23 cellular contexts compared by ENCODE assay signal in the genomic region with DNA sequence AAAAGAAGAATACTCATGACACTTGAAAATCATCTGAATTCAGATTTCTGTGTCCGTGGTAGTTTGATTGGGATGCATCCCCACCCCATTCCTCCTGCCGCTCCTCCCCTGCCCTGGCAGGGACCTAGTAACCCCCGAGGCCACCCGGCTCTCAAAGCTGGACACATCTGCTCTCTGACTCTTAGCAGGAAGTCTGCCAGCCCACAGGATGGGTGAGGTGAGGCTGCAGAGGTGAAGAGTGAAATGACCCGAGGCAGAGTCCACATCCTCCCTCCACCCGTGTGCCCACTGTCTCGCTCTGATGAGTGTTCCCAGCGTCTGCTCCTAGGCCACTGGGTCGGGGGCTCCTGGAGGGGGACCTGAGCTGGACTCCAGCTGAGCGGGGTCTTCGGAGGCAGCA.
DNase-seq lines count a peak whose midpoint lies in the region; TF ChIP-seq lines count a peak whose summit lies in the region.
"Had no signal": no experiment of that assay in that cellular context is flagged by ENCODE, and none has a peak within 500 bp of the region (broad histone marks: within the 10 kb centered on the region; RNA-seq: fewer than 3 reads in every experiment).

No MANE protein-coding gene starts in this region.

- peak overlapping the region; percentile 84 for H3K18ac ChIP-seq in neuronal stem cell (ENCODE audit: low read length)

- H2AFZ ChIP-seq in neuronal stem cell (ENCODE audit: low read length), result no peak overlapping the region

- no peak overlapping the region for H3K14ac ChIP-seq in neuronal stem cell (ENCODE audit: low read length)

- TF ChIP-seq CTCF in WERI-Rb-1 (IDR thresholded peaks at IDR 0.05; ENCODE audit: low read depth, low read length) (no peak), Peyer's patch (IDR thresholded peaks at IDR 0.05) (no peak), brain microvascular endothelial cell (IDR thresholded peaks at IDR 0.05; ENCODE audit: low read depth, low read length, missing control alignments) (no peak)

- H4K8ac ChIP-seq in neuronal stem cell (ENCODE audit: low read depth, low read length), result no peak overlapping the region

- in situ Hi-C loops in brain microvascular endothelial cell (cut with HindIII; ENCODE audit: low pct_ligation_motif_present, low sequenced_read_pairs), result no loop called here

- H2AK5ac ChIP-seq in neuronal stem cell (ENCODE audit: low read depth, low read length), result peak overlapping the region; percentile 81

- H3K9me3 ChIP-seq in WERI-Rb-1 (ENCODE audit: severe bottlenecking), result no peaks in the 10 kb centered on the region
- no peaks in the 10 kb centered on the region for H3K9me3 ChIP-seq in neuronal stem cell (replicated peaks in 1 of 2; ENCODE audit: control insufficient read depth in 2 of 2, insufficient read depth in 1 of 2, low read depth in 1 of 2, low read length in 2 of 2)
- no peaks in the 10 kb centered on the region for H3K9me3 ChIP-seq in Peyer's patch

- no peak overlapping the region for H2BK15ac ChIP-seq in neuronal stem cell (ENCODE audit: low read length)

- peak overlapping the region; percentile 37 for H2BK120ac ChIP-seq in neuronal stem cell (ENCODE audit: low read depth, low read length)

- H2BK12ac ChIP-seq in neuronal stem cell (ENCODE audit: low read length), result no peak overlapping the region

- no peak overlapping the region for H4K91ac ChIP-seq in neuronal stem cell (ENCODE audit: low read depth, low read length, poor library complexity)

- no peaks in the 10 kb centered on the region for H3K27me3 ChIP-seq in WERI-Rb-1 (ENCODE audit: insufficient read depth, low read depth, severe bottlenecking)
- H3K27me3 ChIP-seq in neuronal stem cell (ENCODE audit: control insufficient read depth in 3 of 3, insufficient read depth in 3 of 3, low read depth in 1 of 3, low read length in 3 of 3), result peaks cover 0 to 18% (median 0%) of the 10 kb centered on the region in 3 experiments
- H3K27me3 ChIP-seq in Peyer's patch, result no peaks in the 10 kb centered on the region
- H3K27me3 ChIP-seq in brain microvascular endothelial cell (replicated peaks), result no peaks in the 10 kb centered on the region

- no peak overlapping the region for H3K4me2 ChIP-seq in neuronal stem cell (ENCODE audit: insufficient read depth, low read length, poor library complexity, severe bottlenecking)

- H2BK5ac ChIP-seq in neuronal stem cell (ENCODE audit: low read length), result no peak overlapping the region

- H3K4me1 ChIP-seq in neuronal stem cell (ENCODE audit: control insufficient read depth in 2 of 2, insufficient read depth in 1 of 2, low read depth in 1 of 2, low read length in 2 of 2) (no peaks in the 10 kb centered on the region), Peyer's patch (no peaks in the 10 kb centered on the region)

- H3K9ac ChIP-seq in neuronal stem cell (ENCODE audit: low read depth, low read length, poor library complexity), result no peak overlapping the region

- no peak for TF ChIP-seq POLR2A in Peyer's patch (IDR thresholded peaks at IDR 0.05)

- H3K27ac ChIP-seq in WERI-Rb-1 (peak overlapping the region; percentile 85), neuronal stem cell (replicated peaks; ENCODE audit: low read length) (no peak overlapping the region), Peyer's patch (no peak overlapping the region), brain microvascular endothelial cell (no peak overlapping the region)
- H3K27ac ChIP-seq: C4-2B, HL-60, SK-N-MC had no signal

- WGBS in neuronal stem cell (ENCODE audit: extremely low coverage in 2 of 2, insufficient read length in 2 of 2, insufficient replicate concordance in 1 of 2), 2 donors, result no CpG with 5 or more reads among the region's 11 CpGs

- H3K79me1 ChIP-seq in neuronal stem cell (ENCODE audit: low read depth, low read length), result no peaks in the 10 kb centered on the region

- 0 out of 2 replicates have a peak overlapping the region, but pooled peaks have one; percentile 1 for H3K4me3 ChIP-seq in WERI-Rb-1 (ENCODE audit: low read depth, low read length)
- H3K4me3 ChIP-seq in neuronal stem cell (ENCODE audit: low read length in 2 of 2), result no peak overlapping the region
- H3K4me3 ChIP-seq in Peyer's patch, result no peak overlapping the region
- no peak overlapping the region for H3K4me3 ChIP-seq in brain microvascular endothelial cell (ENCODE audit: low read depth, low read length)
- H3K4me3 ChIP-seq: K562, SK-N-MC had no signal

- DNase-seq in DMS53 (lab: John Stamatoyannopoulos, UW), result peak; percentile 43
- no peak for DNase-seq in DMS53 treated with DMSO at 0.1 percent for 48 hours (lab: John Stamatoyannopoulos, UW; ENCODE audit: unreplicated experiment)
- DNase-seq in ELR (ENCODE audit: low read depth), result peak; percentile 42
- DNase-seq in WERI-Rb-1, result peak; percentile 70
- DNase-seq in neuronal stem cell (ENCODE audit: low spot score), result no peak
- DNase-seq in Peyer's patch, result no peak
- no peak for DNase-seq in NCI-H2107 treated with DMSO at 0.1 percent for 48 hours (lab: John Stamatoyannopoulos, UW; ENCODE audit: unreplicated experiment)
- no peak for DNase-seq in brain microvascular endothelial cell
- DNase-seq: 8988T; Calu3; CD8-positive, alpha-beta memory T cell; DMS79; GOT3; HCEC 1CT; NCI-H1092 treated with DMSO at 0.1 percent for 48 hours; NCI-H1436 treated with DMSO at 0.1 percent for 48 hours; NCI-H2081 treated with DMSO at 0.1 percent for 48 hours; NK-92 treated with Interleukin-12 subunit alpha and Interleukin-12 subunit beta, amount 100 ng/mL, for 24 hours; SHP77 treated with DMSO at 0.1 percent for 48 hours had no signal

- H3K23ac ChIP-seq in neuronal stem cell (ENCODE audit: low read depth, low read length, poor library complexity), result no peak overlapping the region

- H3K4ac ChIP-seq in neuronal stem cell (ENCODE audit: low read length), result no peak overlapping the region

- H3K36me3 ChIP-seq in WERI-Rb-1, result no peaks in the 10 kb centered on the region
- no peaks in the 10 kb centered on the region for H3K36me3 ChIP-seq in neuronal stem cell (replicated peaks in 1 of 2; ENCODE audit: control insufficient read depth in 2 of 2, insufficient read depth in 2 of 2, low read length in 2 of 2)
- no peaks in the 10 kb centered on the region for H3K36me3 ChIP-seq in Peyer's patch
- no peaks in the 10 kb centered on the region for H3K36me3 ChIP-seq in brain microvascular endothelial cell (replicated peaks)

Comparison
In these comparisons a context has a peak if more than half of its experiments do, and no peak if none do; other contexts are left out.
1. DNase-seq: peak in DMS53 (single experiment), ELR (single experiment) and WERI-Rb-1 (single experiment); none in DMS53 treated with DMSO at 0.1 percent for 48 hours (single experiment), neuronal stem cell (single experiment), Peyer's patch (0 of 3), NCI-H2107 treated with DMSO at 0.1 percent for 48 hours (single experiment) and brain microvascular endothelial cell (single experiment).